13 cellular contexts compared by ENCODE assay signal in the genomic region with DNA sequence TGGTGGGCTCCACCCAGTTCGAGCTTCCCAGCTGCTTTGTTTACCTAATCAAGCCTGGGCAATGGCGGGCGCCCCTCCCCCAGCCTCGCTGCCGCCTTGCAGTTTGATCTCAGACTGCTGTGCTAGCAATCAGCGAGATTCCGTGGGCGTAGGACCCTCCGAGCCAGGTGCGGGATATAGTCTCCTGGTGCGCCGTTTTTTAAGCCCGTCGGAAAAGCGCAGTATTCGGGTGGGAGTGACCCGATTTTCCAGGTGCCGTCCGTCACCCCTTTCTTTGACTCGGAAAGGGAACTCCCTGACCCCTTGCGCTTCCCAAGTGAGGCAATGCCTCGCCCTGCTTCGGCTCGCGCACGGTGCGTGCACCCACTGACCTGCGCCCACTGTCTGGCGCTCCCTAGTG. TPM values are rescaled to one million over a fixed set of nuclear protein-coding genes. Genes with fewer than 3 reads are reported as not detected.
"Had no signal": no experiment of that assay in that cellular context is flagged by ENCODE, and none has a peak within 500 bp of the region (broad histone marks: within the 10 kb centered on the region; RNA-seq: fewer than 3 reads in every experiment).

No MANE protein-coding gene starts in this region.

RNA-seq across cellular contexts. Expression of a gene that starts 39.9 kb away (rescaled TPM):
- total RNA-seq: activated CD4-positive, alpha-beta T cell treated with anti-CD3 and anti-CD28 coated beads, Interleukin-2, amount 10 ng/mL, durations not matched to agents 24 days and 14 days; activated CD8-positive, alpha-beta memory T cell treated with anti-CD3 and anti-CD28 coated beads for 36 hours; activated CD8-positive, alpha-beta T cell treated with anti-CD3 and anti-CD28 coated beads for 36 hours; activated naive CD8-positive, alpha-beta T cell treated with anti-CD3 and anti-CD28 coated beads for 36 hours; activated T-cell treated with anti-CD3 and anti-CD28 coated beads, Interleukin-2, amount 50 U/mL, for 72 hours; activated T-helper 17 cell treated with anti-CD3 and anti-CD28 coated beads, Interleukin-2, amount 50 U/mL, for 72 hours; LHCN-M2; NCI-H460; RPMI7951; SJCRH30; T-helper 1 cell treated with Interleukin-12 subunit alpha and Interleukin-12 subunit beta and Interleukin-4 antibody, amounts not matched to agents 30 ng/mL and 1 ng/mL, for 36 hours; T-helper 2 cell treated with Interferon-gamma antibody and Interleukin-4, amounts not matched to agents 100 ng/mL and 5 ng/mL, for 36 hours had no signal
- polyA plus RNA-seq: aorta had no signal
